ENCODE assay signal across 10 cellular contexts in the genomic region with DNA sequence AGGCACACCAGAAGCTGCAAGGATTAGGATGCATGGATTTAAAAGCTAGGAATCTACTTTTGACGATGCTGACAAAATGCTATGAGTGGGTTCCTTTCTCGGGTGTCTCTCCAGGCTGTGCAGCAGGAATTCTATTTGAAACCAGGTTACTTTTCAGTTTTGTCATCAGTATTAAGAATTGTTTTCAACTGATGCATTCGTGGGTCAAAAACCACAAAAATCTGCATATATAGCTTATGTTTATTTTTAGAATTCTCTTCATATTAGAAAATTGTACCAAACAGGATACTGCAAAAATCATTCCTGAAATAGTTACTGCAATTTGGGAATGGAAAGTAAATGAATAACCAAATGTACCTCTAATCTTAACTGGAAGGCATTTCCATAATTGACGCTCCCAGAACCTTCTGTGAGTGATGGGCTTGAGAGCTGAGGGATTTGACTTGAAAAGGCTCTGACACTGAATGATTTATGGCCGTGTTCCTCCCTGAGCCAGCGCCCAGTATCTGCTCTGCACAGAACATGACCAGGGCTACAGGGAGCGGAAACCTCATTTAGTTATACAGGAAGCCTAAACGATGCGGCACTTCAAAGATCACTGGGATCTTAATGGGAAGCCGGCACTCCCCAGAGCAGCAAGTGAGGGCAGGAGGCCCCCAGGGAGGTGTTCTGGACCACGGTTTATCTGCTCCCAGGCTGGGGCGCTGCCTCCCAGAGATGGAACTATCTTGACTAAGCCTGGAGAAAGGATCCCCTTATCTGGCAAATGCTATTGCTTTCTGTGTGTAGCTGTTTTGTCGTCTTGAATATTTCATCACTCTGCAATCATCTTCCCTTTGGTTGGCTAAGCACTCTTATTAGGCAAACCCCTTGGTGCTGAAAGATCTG.
DNase-seq lines count a peak whose midpoint lies in the region; ATAC-seq and TF ChIP-seq lines count a peak whose summit lies in the region.
"Had no signal": no experiment of that assay in that cellular context is flagged by ENCODE, and none has a peak within 500 bp of the region (broad histone marks: within the 10 kb centered on the region; RNA-seq: fewer than 3 reads in every experiment).

No MANE protein-coding gene starts in this region.

- H3K9ac ChIP-seq in adipocyte (ENCODE audit: low read length), result no peak overlapping the region

- TF ChIP-seq CTCF in prostate gland (IDR thresholded peaks at IDR 0.05) (no peak), progenitor cell of endocrine pancreas (IDR thresholded peaks at IDR 0.05; ENCODE audit: unreplicated experiment) (no peak)

- H3K27ac ChIP-seq in aorta (ENCODE audit: low read depth in 1 of 2, low read length in 2 of 2), result no peak overlapping the region
- H3K27ac ChIP-seq in prostate gland, result no peak overlapping the region

- H3K27me3 ChIP-seq in adipocyte (replicated peaks; ENCODE audit: control insufficient read depth, insufficient read depth, low read length), result no peaks in the 10 kb centered on the region
- no peaks in the 10 kb centered on the region for H3K27me3 ChIP-seq in aorta (ENCODE audit: control insufficient read depth in 1 of 2, insufficient read depth in 2 of 2, low read length in 1 of 2)
- H3K27me3 ChIP-seq in prostate gland (replicated peaks; ENCODE audit: insufficient read depth), result no peaks in the 10 kb centered on the region

- peak; percentile 0 for DNase-seq in SIG-M5 treated with dmso at 0.1 percent for 504 hours (lab: John Stamatoyannopoulos, UW; ENCODE audit: unreplicated experiment)
- no peak for DNase-seq in SIG-M5 (lab: John Stamatoyannopoulos, UW)
- DNase-seq in adipocyte (ENCODE audit: low read depth), result peak; percentile 62
- DNase-seq in left ventricle myocardium superior, result peak; percentile 51
- no peak for DNase-seq in aorta
- no peak for DNase-seq in NCI-H1417 (lab: John Stamatoyannopoulos, UW)
- no peak for DNase-seq in prostate gland (ENCODE audit: low spot score)
- no peak for DNase-seq in progenitor cell of endocrine pancreas (ENCODE audit: low spot score, unreplicated experiment)
- DNase-seq: NCI-H1694 treated with DMSO at 0.1 percent for 48 hours, SHP77 treated with DMSO at 0.1 percent for 48 hours had no signal

- H3K4me1 ChIP-seq in adipocyte (ENCODE audit: control insufficient read depth, insufficient read depth, low read length), result peaks cover 4% of the 10 kb centered on the region
- no peaks in the 10 kb centered on the region for H3K4me1 ChIP-seq in aorta (ENCODE audit: control insufficient read depth in 1 of 2, insufficient read depth in 2 of 2, low read length in 2 of 2)
- H3K4me1 ChIP-seq in prostate gland (replicated peaks), result no peaks in the 10 kb centered on the region

- H3K36me3 ChIP-seq in adipocyte (ENCODE audit: control insufficient read depth, insufficient read depth, low read length, severe bottlenecking) (no peaks in the 10 kb centered on the region), aorta (ENCODE audit: control insufficient read depth in 1 of 2, insufficient read depth in 2 of 2, low read length in 1 of 2) (no peaks in the 10 kb centered on the region), prostate gland (no peaks in the 10 kb centered on the region)

- no peaks in the 10 kb centered on the region for H3K36me3 Mint-ChIP-seq in progenitor cell of endocrine pancreas (ENCODE audit: insufficient read depth)

- peaks cover 4% of the 10 kb centered on the region for H3K9me3 Mint-ChIP-seq in progenitor cell of endocrine pancreas (ENCODE audit: low read depth)

- H3K27me3 Mint-ChIP-seq in progenitor cell of endocrine pancreas, result peaks cover 2% of the 10 kb centered on the region

- 31 to 36% methylated on average over 13 of the region's 13 CpGs for WGBS in aorta, 2 donors
- WGBS in prostate gland, result 46% methylated on average over 13 of the region's 13 CpGs

- intact Hi-C loops in left ventricle myocardium superior (cut with micrococcal nuclease) (no loop called here), aorta (cut with DNase I) (no loop called here), prostate gland (cut with DNase I) (no loop called here)

- H3K4me1 Mint-ChIP-seq in progenitor cell of endocrine pancreas (ENCODE audit: low read depth), result peaks cover 10% of the 10 kb centered on the region

- H3K4me3 Mint-ChIP-seq in progenitor cell of endocrine pancreas (ENCODE audit: low read depth), result no peak overlapping the region

- H3K4me3 ChIP-seq in adipocyte (ENCODE audit: low read length) (peak overlapping the region; percentile 70), aorta (ENCODE audit: low read length in 2 of 2) (no peak overlapping the region), prostate gland (no peak overlapping the region)

- H3K27ac Mint-ChIP-seq in progenitor cell of endocrine pancreas, result no peak overlapping the region

- no peaks in the 10 kb centered on the region for H3K9me3 ChIP-seq in adipocyte (ENCODE audit: control insufficient read depth, low read length)
- H3K9me3 ChIP-seq in aorta (ENCODE audit: control insufficient read depth, low read length), result no peaks in the 10 kb centered on the region
- H3K9me3 ChIP-seq in prostate gland, result no peaks in the 10 kb centered on the region

- ATAC-seq in left ventricle myocardium superior, result peak; percentile 81
- ATAC-seq in aorta (ENCODE audit: low FRiP score), result peak; percentile 44

- TF ChIP-seq POLR2A in prostate gland (IDR thresholded peaks at IDR 0.05), result no peak

Comparison
In these comparisons a context has a peak if more than half of its experiments do, and no peak if none do; other contexts are left out.
1. DNase-seq: peak in SIG-M5 treated with dmso at 0.1 percent for 504 hours (single experiment), adipocyte (single experiment) and left ventricle myocardium superior (single experiment); none in SIG-M5 (single experiment), aorta (0 of 2), NCI-H1417 (0 of 3), prostate gland (single experiment) and progenitor cell of endocrine pancreas (single experiment).